In genomic region chr4:108635070-108635655, GRCh38 we compare ENCODE assay signal across 1 cellular context.
TF ChIP-seq lines count a peak whose summit lies in the region.

No MANE protein-coding gene starts in this region.

TF ChIP-seq in WTC11, 78 proteins besides CTCF, POLR2A, EP300 and RAD21 (continued from another document):
- TF ChIP-seq ZBTB43 (CRISPR knock-in tag; IDR thresholded peaks at IDR 0.05) (no peak), ERG (CRISPR knock-in tag; IDR thresholded peaks at IDR 0.05) (no peak), ATF1 (CRISPR knock-in tag; IDR thresholded peaks at IDR 0.05) (no peak), ZNF425 (CRISPR knock-in tag; conservative IDR thresholded peaks at IDR 0.05) (no peak), ATF3 (CRISPR knock-in tag; conservative IDR thresholded peaks at IDR 0.05) (no peak), MAX (CRISPR knock-in tag; IDR thresholded peaks at IDR 0.05) (no peak), SP1 (CRISPR knock-in tag; conservative IDR thresholded peaks at IDR 0.05) (no peak), ESRRA (CRISPR knock-in tag; IDR thresholded peaks at IDR 0.05; ENCODE audit: borderline replicate concordance) (no peak), NFYB (CRISPR knock-in tag; conservative IDR thresholded peaks at IDR 0.05; ENCODE audit: low read depth) (no peak)
